37 cellular contexts compared by ENCODE assay signal in genomic region chr5:118657576-118657975, GRCh38.
"Had no signal": no experiment of that assay in that cellular context is flagged by ENCODE, and none has a peak within 500 bp of the region (broad histone marks: within the 10 kb centered on the region; RNA-seq: fewer than 3 reads in every experiment).

No MANE protein-coding gene starts in this region.

- H3K4me3 ChIP-seq: adrenal gland, ascending aorta, cardiac muscle cell had no signal

- H3K4me1 Mint-ChIP-seq: activated B cell treated with CpG ODN at 0.5 μM for 24 hours; activated CD4-positive, alpha-beta T cell treated with anti-CD3 and anti-CD28 coated beads, Interleukin-2, amount 10 ng/mL, durations not matched to agents 24 days and 14 days; activated naive CD8-positive, alpha-beta T cell treated with anti-CD3 and anti-CD28 coated beads for 36 hours; activated T-helper 17 cell treated with anti-CD3 and anti-CD28 coated beads, Interleukin-2, amount 50 U/mL, for 72 hours; brain; central memory CD8-positive, alpha-beta T cell had no signal

- H3K27me3 Mint-ChIP-seq: activated B cell treated with CpG ODN at 0.5 μM for 24 hours; activated CD4-positive, alpha-beta memory T cell treated with anti-CD3 and anti-CD28 coated beads for 36 hours; activated CD4-positive, alpha-beta T cell treated with anti-CD3 and anti-CD28 coated beads, Interleukin-2, amount 10 ng/mL, durations not matched to agents 24 days and 14 days; activated CD8-positive, alpha-beta T cell treated with anti-CD3 and anti-CD28 coated beads for 36 hours; activated naive CD8-positive, alpha-beta T cell treated with anti-CD3 and anti-CD28 coated beads for 36 hours; activated T-helper 17 cell treated with anti-CD3 and anti-CD28 coated beads, Interleukin-2, amount 50 U/mL, for 72 hours; brain; central memory CD8-positive, alpha-beta T cell had no signal

- H3K27ac ChIP-seq: adrenal gland, ascending aorta, cardiac muscle cell, VCaP had no signal

- H3K4me3 Mint-ChIP-seq: activated B cell treated with CpG ODN at 0.5 μM for 24 hours; activated CD4-positive, alpha-beta memory T cell treated with anti-CD3 and anti-CD28 coated beads for 36 hours; activated CD4-positive, alpha-beta T cell treated with anti-CD3 and anti-CD28 coated beads, Interleukin-2, amount 10 ng/mL, durations not matched to agents 24 days and 14 days; activated CD8-positive, alpha-beta T cell treated with anti-CD3 and anti-CD28 coated beads for 36 hours; activated naive CD4-positive, alpha-beta T cell treated with anti-CD3 and anti-CD28 coated beads for 36 hours; activated naive CD8-positive, alpha-beta T cell treated with anti-CD3 and anti-CD28 coated beads for 36 hours; activated T-cell treated with anti-CD3 and anti-CD28 coated beads, Interleukin-2, amount 50 U/mL, for 4 hours; activated T-cell treated with anti-CD3 and anti-CD28 coated beads, Interleukin-2, amount 50 U/mL, for 72 hours; activated T-helper 1 cell treated with anti-CD3 and anti-CD28 coated beads, Interleukin-12 subunit alpha, Interleukin-12 subunit beta, Interleukin-2, Interleukin-4 antibody, amounts not matched to agents 30 ng/mL and 10 ng/mL and 1 ng/mL, durations not matched to agents 14 hours and 24 hours and 36 hours; activated T-helper 17 cell treated with anti-CD3 and anti-CD28 coated beads, Interleukin-2, amount 50 U/mL, for 72 hours; brain; central memory CD8-positive, alpha-beta T cell; T-helper 1 cell treated with Interleukin-12 subunit alpha and Interleukin-12 subunit beta and Interleukin-4 antibody, amounts not matched to agents 30 μg/mL and 1 μg/mL, for 36 hours; T-helper 2 cell treated with Interferon-gamma antibody and Interleukin-4, amounts not matched to agents 5 μg/mL and 100 μg/mL, for 36 hours had no signal

- H3K36me3 ChIP-seq: adrenal gland, ascending aorta, cardiac muscle cell had no signal

- H3K4me1 ChIP-seq: adrenal gland, ascending aorta had no signal

- H3K27me3 ChIP-seq: adrenal gland, ascending aorta, cardiac muscle cell had no signal

- ATAC-seq: activated CD8-positive, alpha-beta T cell treated with anti-CD3 and anti-CD28 coated beads for 36 hours; activated naive CD4-positive, alpha-beta T cell treated with anti-CD3 and anti-CD28 coated beads, Interleukin-2, amount 50 U/mL, for 72 hours; activated T-cell treated with anti-CD3 and anti-CD28 coated beads, Interleukin-2, amount 50 U/mL, for 4 hours; activated T-cell treated with anti-CD3 and anti-CD28 coated beads, Interleukin-2, amount 50 U/mL, for 72 hours; activated T-helper 17 cell treated with anti-CD3 and anti-CD28 coated beads, Interleukin-2, amount 50 U/mL, for 72 hours had no signal

- FAIRE-seq: bronchial epithelial cell, TTC549 had no signal

- H3K27ac Mint-ChIP-seq: activated B cell treated with CpG ODN at 0.5 μM for 24 hours; activated CD4-positive, alpha-beta memory T cell treated with anti-CD3 and anti-CD28 coated beads for 36 hours; activated CD4-positive, alpha-beta T cell treated with anti-CD3 and anti-CD28 coated beads, Interleukin-2, amount 10 ng/mL, durations not matched to agents 24 days and 14 days; activated CD8-positive, alpha-beta T cell treated with anti-CD3 and anti-CD28 coated beads for 36 hours; activated naive CD4-positive, alpha-beta T cell treated with anti-CD3 and anti-CD28 coated beads for 36 hours; activated naive CD4-positive, alpha-beta T cell treated with anti-CD3 and anti-CD28 coated beads, Interleukin-2, amount 50 U/mL, for 72 hours; activated naive CD8-positive, alpha-beta T cell treated with anti-CD3 and anti-CD28 coated beads for 36 hours; activated T-cell treated with anti-CD3 and anti-CD28 coated beads, Interleukin-2, amount 50 U/mL, for 72 hours; activated T-helper 1 cell treated with anti-CD3 and anti-CD28 coated beads, Interleukin-12 subunit alpha, Interleukin-12 subunit beta, Interleukin-2, Interleukin-4 antibody, amounts not matched to agents 30 ng/mL and 10 ng/mL and 1 ng/mL, durations not matched to agents 14 hours and 24 hours and 36 hours; activated T-helper 17 cell treated with anti-CD3 and anti-CD28 coated beads, Interleukin-2, amount 50 U/mL, for 72 hours; brain; T-helper 1 cell treated with Interleukin-12 subunit alpha and Interleukin-12 subunit beta and Interleukin-4 antibody, amounts not matched to agents 30 μg/mL and 1 μg/mL, for 36 hours; T-helper 2 cell treated with Interferon-gamma antibody and Interleukin-4, amounts not matched to agents 5 μg/mL and 100 μg/mL, for 36 hours had no signal

- H3K36me3 Mint-ChIP-seq: activated CD4-positive, alpha-beta memory T cell treated with anti-CD3 and anti-CD28 coated beads for 36 hours; activated naive CD8-positive, alpha-beta T cell treated with anti-CD3 and anti-CD28 coated beads for 36 hours had no signal

- DNase-seq: activated B cell treated with CpG ODN at 0.5 μM for 24 hours; activated CD4-positive, alpha-beta memory T cell treated with anti-CD3 and anti-CD28 coated beads for 36 hours; activated CD4-positive, alpha-beta T cell treated with anti-CD3 and anti-CD28 coated beads for 4 hours; activated CD4-positive, alpha-beta T cell treated with anti-CD3 and anti-CD28 coated beads, Interleukin-2, amount 10 ng/mL, durations not matched to agents 24 days and 14 days; activated CD4-positive, alpha-beta T cell treated with anti-CD3 and anti-CD28 coated beads, Interleukin-2, amount 50 U/mL, for 1 hour; activated CD4-positive, alpha-beta T cell treated with anti-CD3 and anti-CD28 coated beads, Interleukin-2, amount 50 U/mL, for 4 hours; activated CD4-positive, CD25-positive, alpha-beta regulatory T cell treated with anti-CD3 and anti-CD28 coated beads, Interleukin-2, amount 50 U/mL, for 72 hours; activated CD8-positive, alpha-beta memory T cell treated with anti-CD3 and anti-CD28 coated beads, Interleukin-2, amount 50 U/mL, for 4 hours; activated CD8-positive, alpha-beta T cell treated with anti-CD3 and anti-CD28 coated beads for 36 hours; activated effector memory CD4-positive, alpha-beta T cell treated with anti-CD3 and anti-CD28 coated beads, Interleukin-2, amount 50 U/mL, for 16 hours; activated gamma-delta T cell treated with Interleukin-2 at 50 U/mL for 16 hours; activated naive CD4-positive, alpha-beta T cell; activated naive CD4-positive, alpha-beta T cell treated with anti-CD3 and anti-CD28 coated beads for 36 hours; activated naive CD4-positive, alpha-beta T cell treated with anti-CD3 and anti-CD28 coated beads, Interleukin-2, amount 50 U/mL, for 16 hours; activated naive CD8-positive, alpha-beta T cell treated with anti-CD3 and anti-CD28 coated beads for 36 hours; activated T-cell treated with anti-CD3 and anti-CD28 coated beads for 4 hours; activated T-cell treated with anti-CD3 and anti-CD28 coated beads, Interleukin-2, amount 50 U/mL, for 1 hour; activated T-cell treated with anti-CD3 and anti-CD28 coated beads, Interleukin-2, amount 50 U/mL, for 4 hours; activated T-cell treated with anti-CD3 and anti-CD28 coated beads, Interleukin-2, amount 50 U/mL, for 72 hours; adrenal gland; amniotic stem cell; caudate nucleus; cerebellar nuclear complex; T-helper 2 cell; T-helper 9 cell had no signal
